ENCODE assay signal across 12 cellular contexts in genomic region chr2:239750929-239751718, GRCh38.
"Had no signal": no experiment of that assay in that cellular context is flagged by ENCODE, and none has a peak within 500 bp of the region (broad histone marks: within the 10 kb centered on the region; RNA-seq: fewer than 3 reads in every experiment).

No MANE protein-coding gene starts in this region.

- FAIRE-seq: bronchial epithelial cell, endometrium had no signal

- H3K9me3 Mint-ChIP-seq: nephron; stimulated activated naive CD8-positive, alpha-beta T cell treated with anti-CD3 and anti-CD28 coated beads, Interleukin-15, Interleukin-2, amounts not matched to agents 100 ng/mL and 50 ng/mL, for 24 hours had no signal

- H3K9me3 ChIP-seq: mucosa of descending colon, psoas muscle, testis had no signal

- DNase-seq: dorsolateral prefrontal cortex, glutamatergic neuron, mammary epithelial cell, testis had no signal

- H3K27ac Mint-ChIP-seq: activated naive CD8-positive, alpha-beta T cell; stimulated activated naive CD8-positive, alpha-beta T cell treated with anti-CD3 and anti-CD28 coated beads, Interleukin-15, Interleukin-2, amounts not matched to agents 100 ng/mL and 50 ng/mL, for 24 hours had no signal

- H3K27me3 Mint-ChIP-seq: activated naive CD8-positive, alpha-beta T cell; stimulated activated naive CD8-positive, alpha-beta T cell treated with anti-CD3 and anti-CD28 coated beads, Interleukin-15, Interleukin-2, amounts not matched to agents 100 ng/mL and 50 ng/mL, for 24 hours had no signal

- ATAC-seq: esophagus mucosa, psoas muscle had no signal

- H3K4me1 ChIP-seq: psoas muscle, testis had no signal

- H3K27ac ChIP-seq: dorsolateral prefrontal cortex, psoas muscle, testis had no signal

- H3K4me3 Mint-ChIP-seq: stimulated activated naive CD8-positive, alpha-beta T cell treated with anti-CD3 and anti-CD28 coated beads, Interleukin-15, Interleukin-2, amounts not matched to agents 100 ng/mL and 50 ng/mL, for 24 hours had no signal

- H3K27me3 ChIP-seq: dorsolateral prefrontal cortex, testis had no signal

- H3K4me3 ChIP-seq: mucosa of descending colon, psoas muscle, testis had no signal

- H3K36me3 Mint-ChIP-seq: activated naive CD8-positive, alpha-beta T cell had no signal
